In genomic region chr15:89893696-89894450, GRCh38 we compare ENCODE assay signal across 8 cellular contexts. TPM values are rescaled to one million over a fixed set of nuclear protein-coding genes. Genes with fewer than 3 reads are reported as not detected.
A peak's percentile ranks its signal among the peaks of the same experiment; 100 is the strongest.
DNase-seq lines count a peak whose midpoint lies in the region; ATAC-seq and TF ChIP-seq lines count a peak whose summit lies in the region.

Gene AP3S2, minus strand, starts transcription at chr15:89893994. Its CDS starts 45 bp downstream, at chr15:89893949.

- H3K27ac ChIP-seq in cingulate gyrus (ENCODE audit: low read depth, low read length) (peak within 1 kb of the TSS; percentile 93), layer of hippocampus (ENCODE audit: low read depth, low read length) (peak within 1 kb of the TSS; percentile 93)

- ATAC-seq in GM19025 (IDR thresholded peaks at IDR 0.05; ENCODE audit: low read depth, unreplicated experiment) (peak; percentile 90), HG03342 (IDR thresholded peaks at IDR 0.05; ENCODE audit: unreplicated experiment) (peak; percentile 90)
- peak; percentile 82 for ATAC-seq in activated CD4-positive, alpha-beta T cell treated with anti-CD3 and anti-CD28 coated beads for 36 hours

- CTCF ChIA-PET in activated CD4-positive, alpha-beta T cell treated with anti-CD3 and anti-CD28 coated beads for 36 hours (lab: Charles Lee): interaction anchor here (0.5 to 6.6 kb wide), 7 partner anchors 20 to 468 kb away, joined by 3 to 51 read pairs (median 3); no protein-coding TSS in a partner anchor

- H3K27ac Mint-ChIP-seq in activated CD4-positive, alpha-beta T cell treated with anti-CD3 and anti-CD28 coated beads for 36 hours: peak within 1 kb of the TSS; percentile 97

- H3K9me3 Mint-ChIP-seq in activated CD4-positive, alpha-beta T cell treated with anti-CD3 and anti-CD28 coated beads for 36 hours (ENCODE audit: low read depth): no peaks in the 10 kb centered on the region

- H3K4me3 ChIP-seq in AG10803 (ENCODE audit: low read length): peak within 1 kb of the TSS; percentile 96

- POLR2A ChIA-PET in activated CD4-positive, alpha-beta T cell treated with anti-CD3 and anti-CD28 coated beads for 36 hours (lab: Charles Lee): interaction anchor here (0.9 to 1.4 kb wide), 7 partner anchors 19 to 339 kb away, joined by 3 to 5 read pairs (median 4); no protein-coding TSS in a partner anchor

- peaks cover 6% of the 10 kb centered on the region for H3K36me3 Mint-ChIP-seq in activated CD4-positive, alpha-beta T cell treated with anti-CD3 and anti-CD28 coated beads for 36 hours (ENCODE audit: low read depth)

- peak within 1 kb of the TSS; percentile 98 for H3K4me3 Mint-ChIP-seq in activated CD4-positive, alpha-beta T cell treated with anti-CD3 and anti-CD28 coated beads for 36 hours

- peaks cover 43% of the 10 kb centered on the region for H3K4me1 Mint-ChIP-seq in activated CD4-positive, alpha-beta T cell treated with anti-CD3 and anti-CD28 coated beads for 36 hours

- DNase-seq in AG10803 (ENCODE audit: low read depth) (peak; percentile 92), NCI-H460 (ENCODE audit: extremely low read depth, low read depth) (peak; percentile 91)
- DNase-seq in activated CD4-positive, alpha-beta T cell treated with anti-CD3 and anti-CD28 coated beads for 36 hours: peak; percentile 96
- peak; percentile 79 to 83 for DNase-seq in stimulated activated CD4-positive, alpha-beta T cell treated with anti-CD3 and anti-CD28 coated beads, Interleukin-1b, Interleukin-23, amount 100 ng/mL, for 4 hours (ENCODE audit: low read depth in 2 of 2)

- 0 out of 2 replicates have a peak, but pooled peaks have one; percentile 1 for TF ChIP-seq CTCF in AG10803 (conservative IDR thresholded peaks at IDR 0.05; ENCODE audit: low read length)

- intact Hi-C loops in activated CD4-positive, alpha-beta T cell treated with anti-CD3 and anti-CD28 coated beads for 36 hours (cut with DNase I, micrococcal nuclease): loop anchor here (1.0 to 5.0 kb wide), 16 partner anchors 107 to 1272 kb away; partner anchors contain the start of genes NGRN (in 2 of the 2), ZNF710 (in 2 of the 2), AEN (in 1 of the 2) and GDPGP1 (in 1 of the 2)

- H3K27me3 ChIP-seq in layer of hippocampus (ENCODE audit: control insufficient read depth, insufficient read depth, low read length): no peaks in the 10 kb centered on the region

- no peaks in the 10 kb centered on the region for H3K27me3 Mint-ChIP-seq in activated CD4-positive, alpha-beta T cell treated with anti-CD3 and anti-CD28 coated beads for 36 hours

RNA-seq across cellular contexts. Expression of gene AP3S2, which starts in this region (rescaled TPM):
- 47.9 and 53.0 TPM in 2 replicates for total RNA-seq in NCI-H460 (2014; rRNA removed; shearing (Covaris generic))
- 65.0 and 88.7 TPM in 2 replicates for polyA plus RNA-seq in NCI-H460 (2014; cell fraction: nucleus; rRNA removed)
- total RNA-seq in activated CD4-positive, alpha-beta T cell treated with anti-CD3 and anti-CD28 coated beads for 36 hours: 10 to 100 TPM; 12.4 to 15.3 TPM

Comparison
In these comparisons a context has a peak if more than half of its experiments do, and no peak if none do; other contexts are left out.
1. Peak in every context shown above with its lines: DNase-seq, ATAC-seq, H3K4me3 ChIP-seq and H3K27ac ChIP-seq.